Comparison of ENCODE assay signal across 9 cellular contexts in the genomic region with DNA sequence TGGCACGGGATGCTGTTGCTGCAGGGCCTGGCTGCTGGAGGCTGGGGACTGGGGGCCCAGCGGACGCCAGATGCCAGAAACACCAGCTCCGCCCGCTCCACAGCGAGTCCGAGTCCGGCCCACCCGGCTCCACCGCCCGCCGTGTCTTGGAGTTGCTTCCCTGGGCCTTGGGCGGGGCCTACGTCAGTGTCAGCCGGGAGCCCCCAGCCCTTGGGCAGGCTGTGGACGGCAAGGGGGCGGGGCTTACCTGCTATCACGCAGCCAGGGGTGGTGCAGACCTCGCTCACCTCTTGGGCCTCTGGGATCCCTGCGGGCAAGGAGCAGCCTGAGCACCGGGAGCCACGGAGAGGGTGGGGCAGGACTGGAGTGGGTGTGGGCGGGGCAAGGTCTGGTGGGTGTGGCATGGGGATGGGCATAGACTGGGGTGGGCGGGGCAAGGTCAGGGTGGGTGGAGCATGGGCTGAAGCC. TPM values are rescaled to one million over a fixed set of nuclear protein-coding genes. Genes with fewer than 3 reads are reported as not detected.
DNase-seq lines count a peak whose midpoint lies in the region; ATAC-seq and TF ChIP-seq lines count a peak whose summit lies in the region.
"Had no signal": no experiment of that assay in that cellular context is flagged by ENCODE, and none has a peak within 500 bp of the region (broad histone marks: within the 10 kb centered on the region; RNA-seq: fewer than 3 reads in every experiment).

No MANE protein-coding gene starts in this region.

- H3K79me2 ChIP-seq in neural progenitor cell (ENCODE audit: low read depth): no peaks in the 10 kb centered on the region

- H3K9me3 Mint-ChIP-seq in neural progenitor cell: peaks cover 18% of the 10 kb centered on the region

- DNase-seq in EL: peak; percentile 11
- peak; percentile 89 for DNase-seq in NCI-H2227 (lab: John Stamatoyannopoulos, UW; ENCODE audit: unreplicated experiment)
- peak; percentile 84 for DNase-seq in neural progenitor cell (ENCODE audit: low spot score)
- no peak for DNase-seq in glomerular visceral epithelial cell (ENCODE audit: extremely low spot score)

- H3K27me3 ChIP-seq in duodenal mucosa (ENCODE audit: control insufficient read depth in 1 of 2, insufficient read depth in 2 of 2, low read length in 2 of 2) (no peaks in the 10 kb centered on the region), neural progenitor cell (peaks cover 13% of the 10 kb centered on the region)

- peaks cover 10% of the 10 kb centered on the region for H3K4me1 Mint-ChIP-seq in neural progenitor cell

- H3K4me2 ChIP-seq in neural progenitor cell: peak overlapping the region; percentile 71

- H3K36me3 ChIP-seq in duodenal mucosa (ENCODE audit: control insufficient read depth in 1 of 2, insufficient read depth in 2 of 2, low read length in 2 of 2) (no peaks in the 10 kb centered on the region), neural progenitor cell (no peaks in the 10 kb centered on the region)
- H3K36me3 ChIP-seq: gastrocnemius medialis had no signal

- no peak for TF ChIP-seq CTCF in neural progenitor cell (IDR thresholded peaks at IDR 0.05)

- peak overlapping the region in 1 of 2 donors; percentile 6 for H3K9ac ChIP-seq in duodenal mucosa (ENCODE audit: low read depth in 1 of 2, low read length in 2 of 2)
- H3K9ac ChIP-seq in neural progenitor cell: no peak overlapping the region

- no peak overlapping the region for H3K27ac ChIP-seq in duodenal mucosa (ENCODE audit: low read depth, low read length)
- H3K27ac ChIP-seq in neural progenitor cell: no peak overlapping the region
- H3K27ac ChIP-seq: gastrocnemius medialis had no signal

- no peak overlapping the region for H2AFZ ChIP-seq in neural progenitor cell (replicated peaks)

- ATAC-seq in GM19397 (IDR thresholded peaks at IDR 0.05; ENCODE audit: unreplicated experiment) (no peak), HG02884 (IDR thresholded peaks at IDR 0.05; ENCODE audit: unreplicated experiment) (no peak), GM21515 (IDR thresholded peaks at IDR 0.05; ENCODE audit: unreplicated experiment) (no peak)
- ATAC-seq: gastrocnemius medialis had no signal

- no peaks in the 10 kb centered on the region for H4K20me1 ChIP-seq in neural progenitor cell (ENCODE audit: low read depth)

- H3K4me3 ChIP-seq in duodenal mucosa (ENCODE audit: low read depth in 1 of 2, low read length in 2 of 2) (peak overlapping the region; percentile 15 to 28), neural progenitor cell (peak overlapping the region; percentile 33)
- H3K4me3 ChIP-seq: gastrocnemius medialis had no signal

- H3K4me1 ChIP-seq in duodenal mucosa (ENCODE audit: control insufficient read depth in 1 of 2, insufficient read depth in 2 of 2, low read length in 2 of 2) (peaks cover 4 to 11% of the 10 kb centered on the region in 2 donors), neural progenitor cell (peaks cover 7% of the 10 kb centered on the region)
- H3K4me1 ChIP-seq: gastrocnemius medialis had no signal

- no peak overlapping the region for H3K4me3 Mint-ChIP-seq in neural progenitor cell

- peaks cover 10% of the 10 kb centered on the region for H3K27me3 Mint-ChIP-seq in neural progenitor cell (ENCODE audit: insufficient read depth, low read depth)

- no peak overlapping the region for H3K27ac Mint-ChIP-seq in neural progenitor cell

- peaks cover 14% of the 10 kb centered on the region for H3F3A ChIP-seq in neural progenitor cell (ENCODE audit: low read depth)

- no peaks in the 10 kb centered on the region for H3K36me3 Mint-ChIP-seq in neural progenitor cell

- H3K9me3 ChIP-seq in duodenal mucosa (ENCODE audit: control insufficient read depth in 1 of 2, low read length in 2 of 2) (peaks cover 8 to 12% of the 10 kb centered on the region in 2 donors), neural progenitor cell (ENCODE audit: low read depth) (no peaks in the 10 kb centered on the region)
- H3K9me3 ChIP-seq: gastrocnemius medialis had no signal

RNA-seq across cellular contexts. Expression of a gene that starts 21.7 kb away (rescaled TPM):
- 0.19 and 0.31 TPM in 2 replicates for total RNA-seq in neural progenitor cell (ENCODE audit: low replicate concordance)
- total RNA-seq: gastrocnemius medialis had no signal

RNA-seq across cellular contexts. Expression of a gene that starts 24.5 kb away (rescaled TPM):
- total RNA-seq in neural progenitor cell (ENCODE audit: low replicate concordance): 10.0 and 29.6 TPM in 2 replicates

RNA-seq across cellular contexts. Expression of a gene that starts 54.9 kb away (rescaled TPM):
- total RNA-seq in neural progenitor cell (ENCODE audit: low replicate concordance): 0.65 TPM in 1 of 2 replicates, not detected in the other
